ENCODE assay signal across 2 cellular contexts in the genomic region with DNA sequence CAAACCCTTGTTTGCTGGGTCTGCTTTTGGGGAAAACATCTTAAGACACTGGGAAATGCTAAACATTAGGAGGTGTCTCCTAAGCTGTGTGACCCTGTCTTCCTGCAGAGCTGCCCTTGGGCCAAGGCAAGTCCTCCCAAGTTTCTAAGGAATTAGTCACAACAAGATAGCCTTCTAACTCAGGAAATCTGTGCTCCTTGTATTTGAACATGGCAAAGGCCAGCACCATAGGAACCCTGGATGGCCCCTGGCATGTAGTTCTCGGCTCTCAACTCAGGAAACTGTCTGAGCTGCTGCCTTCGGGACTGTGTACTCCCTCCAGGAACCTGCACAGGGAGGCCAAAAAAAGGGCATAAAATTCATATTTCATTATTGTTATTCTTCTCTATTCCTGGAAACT.
TF ChIP-seq lines count a peak whose summit lies in the region.

No MANE protein-coding gene starts in this region.

TF ChIP-seq in SK-N-SH treated with all-trans-retinoic acid at 6 μM for 48 hours, 23 proteins besides CTCF, POLR2A, EP300 and RAD21 (continued from another document):
- TF ChIP-seq, protein P1, sequence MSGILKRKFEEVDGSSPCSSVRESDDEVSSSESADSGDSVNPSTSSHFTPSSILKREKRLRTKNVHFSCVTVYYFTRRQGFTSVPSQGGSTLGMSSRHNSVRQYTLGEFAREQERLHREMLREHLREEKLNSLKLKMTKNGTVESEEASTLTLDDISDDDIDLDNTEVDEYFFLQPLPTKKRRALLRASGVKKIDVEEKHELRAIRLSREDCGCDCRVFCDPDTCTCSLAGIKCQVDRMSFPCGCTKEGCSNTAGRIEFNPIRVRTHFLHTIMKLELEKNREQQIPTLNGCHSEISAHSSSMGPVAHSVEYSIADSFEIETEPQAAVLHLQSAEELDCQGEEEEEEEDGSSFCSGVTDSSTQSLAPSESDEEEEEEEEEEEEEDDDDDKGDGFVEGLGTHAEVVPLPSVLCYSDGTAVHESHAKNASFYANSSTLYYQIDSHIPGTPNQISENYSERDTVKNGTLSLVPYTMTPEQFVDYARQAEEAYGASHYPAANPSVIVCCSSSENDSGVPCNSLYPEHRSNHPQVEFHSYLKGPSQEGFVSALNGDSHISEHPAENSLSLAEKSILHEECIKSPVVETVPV (CRISPR knock-in tag; IDR thresholded peaks at IDR 0.05), result no peak
- TF ChIP-seq, protein P2, sequence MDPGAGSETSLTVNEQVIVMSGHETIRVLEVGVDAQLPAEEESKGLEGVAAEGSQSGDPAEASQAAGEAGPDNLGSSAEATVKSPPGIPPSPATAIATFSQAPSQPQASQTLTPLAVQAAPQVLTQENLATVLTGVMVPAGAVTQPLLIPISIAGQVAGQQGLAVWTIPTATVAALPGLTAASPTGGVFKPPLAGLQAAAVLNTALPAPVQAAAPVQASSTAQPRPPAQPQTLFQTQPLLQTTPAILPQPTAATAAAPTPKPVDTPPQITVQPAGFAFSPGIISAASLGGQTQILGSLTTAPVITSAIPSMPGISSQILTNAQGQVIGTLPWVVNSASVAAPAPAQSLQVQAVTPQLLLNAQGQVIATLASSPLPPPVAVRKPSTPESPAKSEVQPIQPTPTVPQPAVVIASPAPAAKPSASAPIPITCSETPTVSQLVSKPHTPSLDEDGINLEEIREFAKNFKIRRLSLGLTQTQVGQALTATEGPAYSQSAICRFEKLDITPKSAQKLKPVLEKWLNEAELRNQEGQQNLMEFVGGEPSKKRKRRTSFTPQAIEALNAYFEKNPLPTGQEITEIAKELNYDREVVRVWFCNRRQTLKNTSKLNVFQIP (CRISPR knock-in tag; IDR thresholded peaks at IDR 0.05; ENCODE audit: borderline replicate concordance, low read depth), result no peak
- TF ChIP-seq ZNF565 (CRISPR knock-in tag; conservative IDR thresholded peaks at IDR 0.05; ENCODE audit: low read depth), result no peak
- no peak for TF ChIP-seq ZNF8 (CRISPR knock-in tag; IDR thresholded peaks at IDR 0.05)
- TF ChIP-seq ISL1 (CRISPR knock-in tag; IDR thresholded peaks at IDR 0.05), result no peak
- no peak for TF ChIP-seq ZFP3 (CRISPR knock-in tag; IDR thresholded peaks at IDR 0.05)
- no peak for TF ChIP-seq SNAI2 (CRISPR knock-in tag; IDR thresholded peaks at IDR 0.05)
- TF ChIP-seq GLIS3 (CRISPR knock-in tag; IDR thresholded peaks at IDR 0.05), result no peak
- no peak for TF ChIP-seq ZFP30 (CRISPR knock-in tag; IDR thresholded peaks at IDR 0.05)
- no peak for TF ChIP-seq CSDC2 (CRISPR knock-in tag; IDR thresholded peaks at IDR 0.05)
- TF ChIP-seq TCF4 (CRISPR knock-in tag; IDR thresholded peaks at IDR 0.05; ENCODE audit: borderline replicate concordance), result no peak
- no peak for TF ChIP-seq OSR1 (CRISPR knock-in tag; IDR thresholded peaks at IDR 0.05)
- TF ChIP-seq, protein P3, sequence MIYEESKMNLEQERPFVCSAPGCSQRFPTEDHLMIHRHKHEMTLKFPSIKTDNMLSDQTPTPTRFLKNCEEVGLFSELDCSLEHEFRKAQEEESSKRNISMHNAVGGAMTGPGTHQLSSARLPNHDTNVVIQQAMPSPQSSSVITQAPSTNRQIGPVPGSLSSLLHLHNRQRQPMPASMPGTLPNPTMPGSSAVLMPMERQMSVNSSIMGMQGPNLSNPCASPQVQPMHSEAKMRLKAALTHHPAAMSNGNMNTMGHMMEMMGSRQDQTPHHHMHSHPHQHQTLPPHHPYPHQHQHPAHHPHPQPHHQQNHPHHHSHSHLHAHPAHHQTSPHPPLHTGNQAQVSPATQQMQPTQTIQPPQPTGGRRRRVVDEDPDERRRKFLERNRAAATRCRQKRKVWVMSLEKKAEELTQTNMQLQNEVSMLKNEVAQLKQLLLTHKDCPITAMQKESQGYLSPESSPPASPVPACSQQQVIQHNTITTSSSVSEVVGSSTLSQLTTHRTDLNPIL (CRISPR knock-in tag; IDR thresholded peaks at IDR 0.05; ENCODE audit: low read depth), result no peak
- TF ChIP-seq TOX (CRISPR knock-in tag; IDR thresholded peaks at IDR 0.05; ENCODE audit: borderline replicate concordance), result no peak
- no peak for TF ChIP-seq RARB (CRISPR knock-in tag; IDR thresholded peaks at IDR 0.05)
- no peak for TF ChIP-seq ARNTL (CRISPR knock-in tag; IDR thresholded peaks at IDR 0.05; ENCODE audit: borderline replicate concordance, low read depth)

TF ChIP-seq in SK-N-SH, 30 proteins besides CTCF, POLR2A, EP300 and RAD21 (continued from another document):
- TF ChIP-seq, protein P4, sequence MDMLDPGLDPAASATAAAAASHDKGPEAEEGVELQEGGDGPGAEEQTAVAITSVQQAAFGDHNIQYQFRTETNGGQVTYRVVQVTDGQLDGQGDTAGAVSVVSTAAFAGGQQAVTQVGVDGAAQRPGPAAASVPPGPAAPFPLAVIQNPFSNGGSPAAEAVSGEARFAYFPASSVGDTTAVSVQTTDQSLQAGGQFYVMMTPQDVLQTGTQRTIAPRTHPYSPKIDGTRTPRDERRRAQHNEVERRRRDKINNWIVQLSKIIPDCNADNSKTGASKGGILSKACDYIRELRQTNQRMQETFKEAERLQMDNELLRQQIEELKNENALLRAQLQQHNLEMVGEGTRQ (IDR thresholded peaks at IDR 0.05; ENCODE audit: borderline replicate concordance, low read depth, low read length), result no peak
- TF ChIP-seq, protein P5, sequence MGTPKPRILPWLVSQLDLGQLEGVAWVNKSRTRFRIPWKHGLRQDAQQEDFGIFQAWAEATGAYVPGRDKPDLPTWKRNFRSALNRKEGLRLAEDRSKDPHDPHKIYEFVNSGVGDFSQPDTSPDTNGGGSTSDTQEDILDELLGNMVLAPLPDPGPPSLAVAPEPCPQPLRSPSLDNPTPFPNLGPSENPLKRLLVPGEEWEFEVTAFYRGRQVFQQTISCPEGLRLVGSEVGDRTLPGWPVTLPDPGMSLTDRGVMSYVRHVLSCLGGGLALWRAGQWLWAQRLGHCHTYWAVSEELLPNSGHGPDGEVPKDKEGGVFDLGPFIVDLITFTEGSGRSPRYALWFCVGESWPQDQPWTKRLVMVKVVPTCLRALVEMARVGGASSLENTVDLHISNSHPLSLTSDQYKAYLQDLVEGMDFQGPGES (IDR thresholded peaks at IDR 0.05; ENCODE audit: low read depth, low read length), result no peak
- TF ChIP-seq MEF2A (IDR thresholded peaks at IDR 0.05; ENCODE audit: borderline replicate concordance, low read depth) (no peak), MXI1 (IDR thresholded peaks at IDR 0.05; ENCODE audit: low read depth, low read length) (no peak), NFIC (IDR thresholded peaks at IDR 0.05; ENCODE audit: borderline replicate concordance) (no peak), RCOR1 (IDR thresholded peaks at IDR 0.05; ENCODE audit: low read length) (no peak), TEAD4 (IDR thresholded peaks at IDR 0.05; ENCODE audit: borderline replicate concordance, insufficient read depth) (no peak)
- TF ChIP-seq, protein P6, sequence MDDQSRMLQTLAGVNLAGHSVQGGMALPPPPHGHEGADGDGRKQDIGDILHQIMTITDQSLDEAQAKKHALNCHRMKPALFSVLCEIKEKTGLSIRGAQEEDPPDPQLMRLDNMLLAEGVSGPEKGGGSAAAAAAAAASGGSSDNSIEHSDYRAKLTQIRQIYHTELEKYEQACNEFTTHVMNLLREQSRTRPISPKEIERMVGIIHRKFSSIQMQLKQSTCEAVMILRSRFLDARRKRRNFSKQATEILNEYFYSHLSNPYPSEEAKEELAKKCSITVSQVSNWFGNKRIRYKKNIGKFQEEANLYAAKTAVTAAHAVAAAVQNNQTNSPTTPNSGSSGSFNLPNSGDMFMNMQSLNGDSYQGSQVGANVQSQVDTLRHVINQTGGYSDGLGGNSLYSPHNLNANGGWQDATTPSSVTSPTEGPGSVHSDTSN (IDR thresholded peaks at IDR 0.05), result no peak
- TF ChIP-seq, protein P7, sequence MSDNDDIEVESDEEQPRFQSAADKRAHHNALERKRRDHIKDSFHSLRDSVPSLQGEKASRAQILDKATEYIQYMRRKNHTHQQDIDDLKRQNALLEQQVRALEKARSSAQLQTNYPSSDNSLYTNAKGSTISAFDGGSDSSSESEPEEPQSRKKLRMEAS (IDR thresholded peaks at IDR 0.05; ENCODE audit: low read depth), result no peak
